Comparison of ENCODE assay signal across 30 cellular contexts in the genomic region with DNA sequence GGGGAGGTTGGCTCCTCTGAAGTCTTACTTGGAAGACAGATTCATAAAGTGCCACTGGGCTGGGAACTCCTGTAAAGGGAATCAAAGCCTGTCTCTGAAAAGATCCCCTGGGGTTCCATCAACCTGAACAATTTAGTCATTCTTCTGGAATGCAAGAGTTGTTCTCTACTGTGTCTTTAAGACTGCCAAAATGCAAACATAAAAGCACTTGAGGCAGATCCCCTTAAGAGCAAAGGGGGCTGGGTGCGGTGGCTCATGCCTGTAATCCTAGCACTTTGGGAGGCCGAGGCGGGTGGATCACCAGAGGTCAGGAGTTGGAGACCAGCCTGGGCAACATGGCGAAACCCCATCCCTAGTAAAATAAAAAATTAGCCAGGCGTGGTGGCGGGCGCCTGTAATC. TPM values are rescaled to one million over a fixed set of nuclear protein-coding genes. Genes with fewer than 3 reads are reported as not detected.
DNase-seq lines count a peak whose midpoint lies in the region; ATAC-seq, FAIRE-seq and TF ChIP-seq lines count a peak whose summit lies in the region.
"Had no signal": no experiment of that assay in that cellular context is flagged by ENCODE, and none has a peak within 500 bp of the region (broad histone marks: within the 10 kb centered on the region; RNA-seq: fewer than 3 reads in every experiment).

No MANE protein-coding gene starts in this region.

- no TSS peak for BruUV-seq in MCF 10A (replicated peaks; lab: Mats Ljungman, UMichigan)

- H3K9ac ChIP-seq in astrocyte (ENCODE audit: low read length) = no peak overlapping the region

- H3K9me3 ChIP-seq in astrocyte (ENCODE audit: insufficient read depth, low read depth, low read length) = no peaks in the 10 kb centered on the region
- no peaks in the 10 kb centered on the region for H3K9me3 ChIP-seq in left lung
- H3K9me3 ChIP-seq: adrenal gland, heart right ventricle, upper lobe of left lung had no signal

- no peaks in the 10 kb centered on the region for H3K79me2 ChIP-seq in astrocyte (ENCODE audit: insufficient read depth, low read length)

- H3K27me3 ChIP-seq in astrocyte (ENCODE audit: insufficient read depth, low read length) (no peaks in the 10 kb centered on the region), left lung (no peaks in the 10 kb centered on the region)
- H3K27me3 ChIP-seq: adrenal gland, heart right ventricle, upper lobe of left lung had no signal

- no peak overlapping the region for H3K4me3 ChIP-seq in astrocyte (ENCODE audit: insufficient read depth, low read depth, low read length)
- H3K4me3 ChIP-seq in left lung = no peak overlapping the region
- H3K4me3 ChIP-seq: adrenal gland, GM12878, heart right ventricle, SK-N-MC, skin epidermis, upper lobe of left lung had no signal

- CTCF ChIA-PET in MCF 10A (lab: Yijun Ruan, JAX) = interaction anchor here (7.5 kb wide), 1 partner anchor 16 kb away, joined by 34 read pairs; a partner anchor contains a TSS

- DNase-seq in activated naive CD4-positive, alpha-beta T cell treated with Interleukin-2 at 50 U/mL for 16 hours = no peak
- DNase-seq in astrocyte (ENCODE audit: low read depth) (peak; percentile 19), left lung (no peak), NCI-H1092 treated with DMSO at 0.1 percent for 48 hours (lab: John Stamatoyannopoulos, UW) (no peak), SKM-1 treated with dmso at 0.1 percent for 144 hours (lab: John Stamatoyannopoulos, UW; ENCODE audit: unreplicated experiment) (no peak), cerebellar nuclear complex (lab: John Stamatoyannopoulos, UW) (no peak), MCF 10A (ENCODE audit: unreplicated experiment) (no peak)
- DNase-seq: activated CD4-positive, alpha-beta T cell treated with anti-CD3 and anti-CD28 coated beads, Interleukin-2, amount 50 U/mL, for 4 hours; activated T-cell treated with anti-CD3 and anti-CD28 coated beads, Interleukin-2, amount 50 U/mL, for 72 hours; adrenal gland; CD8-positive, alpha-beta T cell; foreskin melanocyte; heart right ventricle; mammary epithelial cell; NCI-H1105; NCI-H187; NCI-H2171 treated with DMSO at 0.1 percent for 48 hours; NCI-H510A treated with DMSO at 0.1 percent for 48 hours; nephron progenitor cell; OCI-M1; upper lobe of left lung had no signal

- H3K27ac ChIP-seq in astrocyte (ENCODE audit: low read depth, low read length) (no peak overlapping the region), left lung (no peak overlapping the region)
- H3K27ac ChIP-seq: adrenal gland, heart right ventricle, SK-N-MC, skin epidermis, upper lobe of left lung had no signal

- H3K36me3 Mint-ChIP-seq in activated naive CD4-positive, alpha-beta T cell treated with anti-CD3 and anti-CD28 coated beads, Interleukin-2, amount 50 U/mL, for 24 hours = peaks cover 6% of the 10 kb centered on the region
- H3K36me3 Mint-ChIP-seq in astrocyte (ENCODE audit: low read depth, unreplicated experiment) (peaks cover 12% of the 10 kb centered on the region), MCF 10A (ENCODE audit: insufficient read depth, unreplicated experiment) (peaks cover 95% of the 10 kb centered on the region)

- intact Hi-C loops in left lung (cut with DNase I) (no loop called here), MCF 10A (cut with micrococcal nuclease) (no loop called here)

- no peak overlapping the region for H3K4me2 ChIP-seq in astrocyte (ENCODE audit: low read length)

- peaks cover 8% of the 10 kb centered on the region for H3K4me1 Mint-ChIP-seq in activated naive CD4-positive, alpha-beta T cell treated with anti-CD3 and anti-CD28 coated beads, Interleukin-2, amount 50 U/mL, for 24 hours
- H3K4me1 Mint-ChIP-seq in astrocyte (ENCODE audit: low read depth, unreplicated experiment) = peaks cover 11% of the 10 kb centered on the region
- peaks cover 12% of the 10 kb centered on the region for H3K4me1 Mint-ChIP-seq in MCF 10A (ENCODE audit: insufficient read depth, unreplicated experiment)
- H3K4me1 Mint-ChIP-seq: nephron progenitor cell had no signal

- H3K27ac Mint-ChIP-seq in activated naive CD4-positive, alpha-beta T cell treated with anti-CD3 and anti-CD28 coated beads, Interleukin-2, amount 50 U/mL, for 24 hours = peak overlapping the region; percentile 60
- H3K27ac Mint-ChIP-seq in astrocyte (ENCODE audit: unreplicated experiment) (no peak overlapping the region), MCF 10A (ENCODE audit: low read depth, unreplicated experiment) (no peak overlapping the region)
- H3K27ac Mint-ChIP-seq: CD8-positive, alpha-beta T cell; stimulated activated memory B cell treated with anti-CD40 and anti-IgM and Interleukin-4, amounts not matched to agents 10 μg/mL and 1 μg/mL and 100 μg/mL, for 72 hours; T-helper 1 cell treated with Interleukin-12 subunit alpha and Interleukin-12 subunit beta and Interleukin-4 antibody, amounts not matched to agents 30 μg/mL and 1 μg/mL, for 36 hours had no signal

- no peaks in the 10 kb centered on the region for H3K9me3 Mint-ChIP-seq in activated naive CD4-positive, alpha-beta T cell treated with anti-CD3 and anti-CD28 coated beads, Interleukin-2, amount 50 U/mL, for 24 hours
- H3K9me3 Mint-ChIP-seq in astrocyte (ENCODE audit: unreplicated experiment) = no peaks in the 10 kb centered on the region
- no peaks in the 10 kb centered on the region for H3K9me3 Mint-ChIP-seq in MCF 10A (ENCODE audit: unreplicated experiment)
- H3K9me3 Mint-ChIP-seq: activated T-cell treated with anti-CD3 and anti-CD28 coated beads, Interleukin-2, amount 50 U/mL, for 72 hours; CD8-positive, alpha-beta T cell; nephron progenitor cell; stimulated activated memory B cell treated with anti-CD40 and anti-IgM and Interleukin-4, amounts not matched to agents 10 μg/mL and 1 μg/mL and 100 μg/mL, for 72 hours; T-helper 1 cell treated with Interleukin-12 subunit alpha and Interleukin-12 subunit beta and Interleukin-4 antibody, amounts not matched to agents 30 μg/mL and 1 μg/mL, for 36 hours had no signal

- FAIRE-seq in astrocyte (lab: Jason Lieb, UNC) = no peak
- FAIRE-seq: A204.1, GM12878, H1, TTC549 had no signal

- POLR2A ChIA-PET in MCF 10A (lab: Yijun Ruan, JAX) = interaction anchor here (0.6 to 13.0 kb wide), 7 partner anchors 13 to 225 kb away, joined by 3 to 147 read pairs (median 5); a partner anchor contains a TSS

- H4K20me1 ChIP-seq in astrocyte (ENCODE audit: insufficient read depth, low read length) = peaks cover 12% of the 10 kb centered on the region

- H3K4me1 ChIP-seq in astrocyte (ENCODE audit: insufficient read depth, low read length) (no peaks in the 10 kb centered on the region), left lung (no peaks in the 10 kb centered on the region)
- H3K4me1 ChIP-seq: upper lobe of left lung had no signal

- H2AFZ ChIP-seq in astrocyte (ENCODE audit: low read depth, low read length) = no peak overlapping the region

- H3K36me3 ChIP-seq in astrocyte (ENCODE audit: insufficient read depth, low read length) (peaks cover 42% of the 10 kb centered on the region), left lung (peaks cover 0 to 94% of the 10 kb centered on the region in 2 donors)

- no peaks in the 10 kb centered on the region for H3K27me3 Mint-ChIP-seq in activated naive CD4-positive, alpha-beta T cell treated with anti-CD3 and anti-CD28 coated beads, Interleukin-2, amount 50 U/mL, for 24 hours
- H3K27me3 Mint-ChIP-seq in astrocyte (ENCODE audit: low read depth, unreplicated experiment) (no peaks in the 10 kb centered on the region), MCF 10A (ENCODE audit: insufficient read depth, unreplicated experiment) (no peaks in the 10 kb centered on the region)
- H3K27me3 Mint-ChIP-seq: stimulated activated memory B cell treated with anti-CD40 and anti-IgM and Interleukin-4, amounts not matched to agents 10 μg/mL and 1 μg/mL and 100 μg/mL, for 72 hours had no signal

- ATAC-seq in left lung = peak; percentile 79
- ATAC-seq: activated T-cell treated with anti-CD3 and anti-CD28 coated beads, Interleukin-2, amount 50 U/mL, for 72 hours; CD8-positive, alpha-beta T cell; GM12878; heart right ventricle; stimulated activated memory B cell treated with anti-CD40 and anti-IgM and Interleukin-4, amounts not matched to agents 10 μg/mL and 1 μg/mL and 100 μg/mL, for 72 hours had no signal

- no peak overlapping the region for H3K4me3 Mint-ChIP-seq in activated naive CD4-positive, alpha-beta T cell treated with anti-CD3 and anti-CD28 coated beads, Interleukin-2, amount 50 U/mL, for 24 hours
- H3K4me3 Mint-ChIP-seq in astrocyte (ENCODE audit: unreplicated experiment) = no peak overlapping the region
- H3K4me3 Mint-ChIP-seq in MCF 10A (ENCODE audit: unreplicated experiment) = no peak overlapping the region
- H3K4me3 Mint-ChIP-seq: activated T-cell treated with anti-CD3 and anti-CD28 coated beads, Interleukin-2, amount 50 U/mL, for 72 hours; CD8-positive, alpha-beta T cell; nephron progenitor cell; stimulated activated memory B cell treated with anti-CD40 and anti-IgM and Interleukin-4, amounts not matched to agents 10 μg/mL and 1 μg/mL and 100 μg/mL, for 72 hours; T-helper 1 cell treated with Interleukin-12 subunit alpha and Interleukin-12 subunit beta and Interleukin-4 antibody, amounts not matched to agents 30 μg/mL and 1 μg/mL, for 36 hours had no signal

- TF ChIP-seq CTCF in astrocyte (IDR thresholded peaks at IDR 0.05; ENCODE audit: insufficient read depth, low read depth, low read length) (no peak), left lung (IDR thresholded peaks at IDR 0.05) (no peak), MCF 10A (IDR thresholded peaks at IDR 0.05; ENCODE audit: unreplicated experiment) (no peak)

RNA-seq across cellular contexts. Expression of a gene that starts 16.7 kb away (rescaled TPM):
- total RNA-seq in astrocyte (22.1 and 22.8 TPM in 2 replicates), left lung (10 to 100 TPM; 15.5 to 16.0 TPM), MCF 10A (2022) (75.1 and 82.4 TPM in 2 replicates)

RNA-seq across cellular contexts. Expression of a gene that starts 23.6 kb away (rescaled TPM):
- total RNA-seq in astrocyte = 97.1 and 97.8 TPM in 2 replicates
- 100 to 1,000 TPM in 1 of 2 donors, 10 to 100 TPM in 1; 95.9 to 102 TPM for total RNA-seq in left lung
- 178 and 186 TPM in 2 replicates for total RNA-seq in MCF 10A (2022)

RNA-seq across cellular contexts. Expression of a gene that starts 28.0 kb away (rescaled TPM):
- total RNA-seq in astrocyte = 4.0 and 5.7 TPM in 2 replicates
- 1 to 10 TPM; 2.4 to 2.9 TPM for total RNA-seq in left lung
- total RNA-seq in MCF 10A (2022) = 9.0 and 12.8 TPM in 2 replicates
